8 cellular contexts compared by ENCODE assay signal in the genomic region with DNA sequence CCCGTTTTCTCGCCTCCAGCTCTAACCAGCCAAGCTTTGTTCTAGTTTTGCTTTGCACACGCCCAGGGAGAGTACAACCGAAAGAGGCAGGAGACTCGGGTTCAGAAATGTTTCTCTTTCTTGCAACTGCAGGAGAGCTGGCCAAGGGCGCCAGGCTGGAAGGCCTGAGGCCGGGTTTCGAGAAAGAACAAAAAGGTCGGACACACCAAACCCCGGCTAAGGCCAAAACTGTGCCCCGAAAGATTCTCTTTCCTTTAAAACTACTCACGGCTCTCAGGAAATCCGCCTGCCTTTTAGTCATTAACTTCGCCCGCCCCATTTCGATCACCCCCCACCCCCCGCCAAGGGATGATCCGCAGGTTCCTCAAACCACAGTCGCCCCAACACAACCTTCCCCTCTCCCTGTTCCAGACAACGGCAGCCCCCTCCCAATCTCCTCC.
A peak's percentile ranks its signal among the peaks of the same experiment; 100 is the strongest.
DNase-seq lines count a peak whose midpoint lies in the region; ATAC-seq and TF ChIP-seq lines count a peak whose summit lies in the region.

No MANE protein-coding gene starts in this region.

- H3K9me3 ChIP-seq in mucosa of stomach (ENCODE audit: control insufficient read depth, low read length), result no peaks in the 10 kb centered on the region

- H3K9ac ChIP-seq in mucosa of stomach (ENCODE audit: low read length), result peak overlapping the region; percentile 97

- peak overlapping the region; percentile 71 for H3K4me3 ChIP-seq in mucosa of stomach (ENCODE audit: low read length)

- no peaks in the 10 kb centered on the region for H3K27me3 ChIP-seq in mucosa of stomach (ENCODE audit: control insufficient read depth, insufficient read depth, low read length)

- ATAC-seq in HG02623 (IDR thresholded peaks at IDR 0.05; ENCODE audit: unreplicated experiment), result peak; percentile 25

- no peak for TF ChIP-seq POLR2A in erythroblast (IDR thresholded peaks at IDR 0.05; ENCODE audit: low read length)

- peaks cover 8% of the 10 kb centered on the region for H3K4me1 ChIP-seq in mucosa of stomach (ENCODE audit: control insufficient read depth, insufficient read depth, low read length)

- peaks cover 4% of the 10 kb centered on the region for H3K36me3 ChIP-seq in mucosa of stomach (ENCODE audit: control insufficient read depth, insufficient read depth, low read length)

- DNase-seq in NCI-H1092 treated with DMSO at 0.1 percent for 48 hours (lab: John Stamatoyannopoulos, UW), result peak; percentile 33
- DNase-seq in NCI-H1092 (lab: John Stamatoyannopoulos, UW), result no peak
- DNase-seq in NCI-H2227 (lab: John Stamatoyannopoulos, UW; ENCODE audit: unreplicated experiment), result peak; percentile 54
- DNase-seq in activated T-cell treated with anti-CD3 and anti-CD28 coated beads for 24 hours (ENCODE audit: low read depth), result peak; percentile 42
- peak; percentile 72 to 82 for DNase-seq in erythroblast (lab: John Stamatoyannopoulos, UW)
- peak; percentile 24 to 25 for DNase-seq in stimulated activated CD8-positive, alpha-beta memory T cell treated with anti-CD3 and anti-CD28 coated beads, Interleukin-7, amount 100 ng/mL, for 4 hours (ENCODE audit: low read depth in 2 of 2)
